ENCODE assay signal across 23 cellular contexts in the genomic region with DNA sequence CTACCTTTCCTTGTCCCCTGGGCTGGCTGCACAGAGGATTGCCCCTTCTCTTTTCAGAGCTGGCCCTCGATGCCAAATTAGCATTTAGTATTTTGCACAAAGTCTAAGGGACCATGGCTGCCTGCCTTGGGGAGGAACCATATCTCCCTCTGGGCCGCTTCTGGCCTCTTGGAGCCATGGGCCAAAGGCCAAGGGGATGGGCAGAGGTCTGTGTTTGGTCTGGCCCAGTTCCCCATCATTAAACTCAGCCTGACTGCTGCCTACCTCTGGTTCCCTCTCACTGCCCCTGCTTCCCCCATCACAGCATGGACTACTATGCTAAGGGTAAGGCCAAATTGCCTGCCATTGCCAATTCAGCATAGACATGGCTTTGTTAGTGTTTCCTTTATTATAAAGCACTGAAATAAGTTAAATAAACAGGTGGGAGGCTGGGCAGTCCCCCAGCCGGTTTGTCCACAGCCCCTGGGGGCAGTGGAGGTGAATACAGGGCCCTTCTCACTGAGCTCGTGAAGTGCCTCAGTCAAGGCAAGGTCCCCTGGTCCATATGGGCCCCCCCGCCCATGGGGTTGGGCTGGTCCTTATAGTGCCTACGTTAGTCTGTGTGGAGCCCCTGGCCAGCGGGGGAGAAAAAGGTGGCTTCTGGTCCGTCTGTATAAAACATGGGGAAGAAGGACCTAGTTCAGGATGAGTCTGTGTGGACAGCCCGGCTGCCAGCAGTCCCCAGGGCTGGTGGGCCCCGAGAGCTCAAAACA. TPM values are rescaled to one million over a fixed set of nuclear protein-coding genes. Genes with fewer than 3 reads are reported as not detected.
DNase-seq lines count a peak whose midpoint lies in the region; ATAC-seq, FAIRE-seq and TF ChIP-seq lines count a peak whose summit lies in the region.
"Had no signal": no experiment of that assay in that cellular context is flagged by ENCODE, and none has a peak within 500 bp of the region (broad histone marks: within the 10 kb centered on the region; RNA-seq: fewer than 3 reads in every experiment).

No MANE protein-coding gene starts in this region.

- no peak for ATAC-seq in A549
- no peak for ATAC-seq in DND-41 (ENCODE audit: insufficient read depth, low read depth)
- no peak for ATAC-seq in WTC11
- ATAC-seq in HG03039 (IDR thresholded peaks at IDR 0.05; ENCODE audit: unreplicated experiment), result no peak
- ATAC-seq in GM19452 (IDR thresholded peaks at IDR 0.05; ENCODE audit: unreplicated experiment), result no peak
- ATAC-seq: pancreas had no signal

- H3K27ac ChIP-seq in A549 (no peak overlapping the region), DND-41 (ENCODE audit: low read length) (no peak overlapping the region)
- H3K27ac ChIP-seq: pancreas, sigmoid colon, thoracic aorta had no signal

- no peak for FAIRE-seq in A549 (lab: Jason Lieb, UNC)
- FAIRE-seq: kidney, pancreas had no signal

- DNase-seq in A549 (ENCODE audit: low read depth in 1 of 2, low spot score in 1 of 2) (no peak), DND-41 (no peak), WTC11 (ENCODE audit: low spot score) (no peak), NCI-H1092 (lab: John Stamatoyannopoulos, UW) (no peak), DMS 273 (lab: John Stamatoyannopoulos, UW; ENCODE audit: unreplicated experiment) (no peak)
- DNase-seq: activated CD4-positive, alpha-beta T cell treated with anti-CD3 and anti-CD28 coated beads, Interleukin-2, amount 50 U/mL, for 1 hour; activated effector memory CD4-positive, alpha-beta T cell treated with anti-CD3 and anti-CD28 coated beads, Interleukin-2, amount 50 U/mL, for 16 hours; central memory CD4-positive, alpha-beta T cell; DMS79 treated with DMSO at 0.1 percent for 48 hours; dorsolateral prefrontal cortex; foreskin melanocyte; HCEC 1CT; KBM-7; NCI-H1694 treated with DMSO at 0.1 percent for 48 hours; Right ventricle myocardium superior; sigmoid colon; stimulated activated naive CD4-positive, alpha-beta T cell had no signal

- H3K4me3 Mint-ChIP-seq in WTC11, result no peak overlapping the region
- H3K4me3 Mint-ChIP-seq in nephron, result peak overlapping the region; percentile 41 to 68 (median 59)

- H3K27me3 ChIP-seq in DND-41 (ENCODE audit: insufficient read depth, low read length, poor library complexity), result no peaks in the 10 kb centered on the region
- H3K27me3 ChIP-seq: dorsolateral prefrontal cortex, pancreas, sigmoid colon had no signal

- H3K27me3 Mint-ChIP-seq in WTC11 (ENCODE audit: low read depth) (no peaks in the 10 kb centered on the region; the same call in 1 of the 2 replicates), nephron (ENCODE audit: low read depth) (no peaks in the 10 kb centered on the region)

- no peak for TF ChIP-seq RAD21 in A549 (conservative IDR thresholded peaks at IDR 0.05 in 1 of 2, IDR thresholded peaks at IDR 0.05 in 1 of 2)

- TF ChIP-seq EP300 in A549 (IDR thresholded peaks at IDR 0.05), result no peak

- CTCF ChIA-PET in A549 (lab: Yijun Ruan, JAX) (interaction anchor here (0.6 to 6.9 kb wide), 9 partner anchors 7 to 306 kb away, joined by 3 to 50 read pairs (median 4); a partner anchor contains a TSS), WTC11 (lab: Charles Lee) (no interaction called here)

- peaks cover 25% of the 10 kb centered on the region for H3K4me1 Mint-ChIP-seq in WTC11
- H3K4me1 Mint-ChIP-seq in nephron, result peaks cover 33% of the 10 kb centered on the region

- H3K9me3 Mint-ChIP-seq in WTC11 (no peaks in the 10 kb centered on the region), nephron (no peaks in the 10 kb centered on the region)

- peaks cover 50% of the 10 kb centered on the region for H3K79me2 ChIP-seq in DND-41 (ENCODE audit: insufficient read depth, low read length)

- POLR2A ChIA-PET in A549 (lab: Yijun Ruan, JAX) (no interaction called here), WTC11 (lab: Charles Lee) (interaction anchor here (0.7 kb wide), 1 partner anchor 55 kb away, joined by 3 read pairs; a partner anchor contains a TSS)

- H3K27ac Mint-ChIP-seq in WTC11 (0 out of 2 replicates have a peak overlapping the region, but pooled peaks have one; percentile 49), nephron (peak overlapping the region in 2 of 3 experiments; percentile 26 to 66)

- H3K4me2 ChIP-seq in A549 (no peak overlapping the region), DND-41 (ENCODE audit: insufficient read depth, low read length) (peak overlapping the region; percentile 69; the same call in 1 of the 2 replicates)

- H3K9me3 ChIP-seq in A549, result no peaks in the 10 kb centered on the region
- H3K9me3 ChIP-seq in DND-41 (ENCODE audit: insufficient read depth, low read length, severe bottlenecking), result no peaks in the 10 kb centered on the region
- H3K9me3 ChIP-seq: pancreas, sigmoid colon, thoracic aorta had no signal

- peaks cover 79% of the 10 kb centered on the region for H3K36me3 ChIP-seq in DND-41 (ENCODE audit: insufficient read depth, low read length)

- no peak; the same call in none of the 2 replicates for TF ChIP-seq POLR2A in A549 (IDR thresholded peaks at IDR 0.05; ENCODE audit: low read length)

- 80% methylated on average over 10 of the region's 10 CpGs for WGBS in A549 (ENCODE audit: missing lambda C conversion rate)

- no peak overlapping the region for H3K9ac ChIP-seq in DND-41 (ENCODE audit: low read depth, low read length)

- H3K4me1 ChIP-seq in A549 (peaks cover 34% of the 10 kb centered on the region), DND-41 (ENCODE audit: insufficient read depth, low read length) (peaks cover 52% of the 10 kb centered on the region)

- H3K36me3 Mint-ChIP-seq in WTC11 (peaks cover 63% of the 10 kb centered on the region), nephron (ENCODE audit: low read depth) (peaks cover 60% of the 10 kb centered on the region)

- H3K4me3 ChIP-seq in A549, result no peak overlapping the region
- H3K4me3 ChIP-seq in DND-41 (ENCODE audit: low read depth in 1 of 2, low read length in 2 of 2), result no peak overlapping the region
- H3K4me3 ChIP-seq: dorsolateral prefrontal cortex, pancreas, sigmoid colon, thoracic aorta had no signal

- H4K20me1 ChIP-seq in DND-41 (ENCODE audit: insufficient read depth, low read length), result peaks cover 24% of the 10 kb centered on the region; the same call in 1 of the 2 replicates

- TF ChIP-seq CTCF in A549 (IDR thresholded peaks at IDR 0.05), result no peak
- no peak for TF ChIP-seq CTCF in DND-41 (IDR thresholded peaks at IDR 0.05; ENCODE audit: borderline replicate concordance, extremely low read depth, low read length, poor library complexity, severe bottlenecking)
- no peak for TF ChIP-seq CTCF in WTC11 (IDR thresholded peaks at IDR 0.05)
- TF ChIP-seq CTCF in nephron (IDR thresholded peaks at IDR 0.05; ENCODE audit: unreplicated experiment in 3 of 3), result no peak

- no peak overlapping the region for H2AFZ ChIP-seq in DND-41 (ENCODE audit: low read depth, low read length)

TF ChIP-seq in WTC11, 78 proteins besides CTCF, POLR2A, EP300 and RAD21 (continues in another document):
- TF ChIP-seq NR3C1 (CRISPR knock-in tag; conservative IDR thresholded peaks at IDR 0.05; ENCODE audit: low read depth) (no peak), NFYB (CRISPR knock-in tag; conservative IDR thresholded peaks at IDR 0.05; ENCODE audit: low read depth) (no peak), NFATC4 (CRISPR knock-in tag; IDR thresholded peaks at IDR 0.05) (no peak)

RNA-seq across cellular contexts. Expression of a gene that starts 3.5 kb away (rescaled TPM):
- polyA plus RNA-seq in A549 (2011; rRNA removed) (9.9 and 10.8 TPM in 2 replicates), A549 (2017; fragmentation: RNase III; extraction: RNeasy Plus Mini Kit Qiagen cat#74134 plus additional on column Dnase treatment) (13.1 to 22.7 TPM (median 22.1 TPM) in 3 replicates)
- polyA plus RNA-seq in A549 (2012; cell fraction: cytosol; rRNA removed), result 17.4 and 22.5 TPM in 2 replicates
- 45.0 and 49.8 TPM in 2 replicates for polyA plus RNA-seq in A549 (2012; cell fraction: nucleus; rRNA removed)
- polyA minus RNA-seq in A549 (2011; rRNA and poly(A)+ RNA removed), result 12.3 and 13.8 TPM in 2 replicates
- total RNA-seq in WTC11 (2021), result 23.6 to 27.4 TPM (median 24.5 TPM) in 3 replicates

RNA-seq across cellular contexts. Expression of a gene that starts 6.6 kb away (rescaled TPM):
- polyA plus RNA-seq in A549 (2011; rRNA removed) (141 and 158 TPM in 2 replicates), A549 (2017; fragmentation: RNase III; extraction: RNeasy Plus Mini Kit Qiagen cat#74134 plus additional on column Dnase treatment) (150 to 166 TPM (median 154 TPM) in 3 replicates)
- 137 and 149 TPM in 2 replicates for polyA plus RNA-seq in A549 (2012; cell fraction: cytosol; rRNA removed)
- 150 and 155 TPM in 2 replicates for polyA plus RNA-seq in A549 (2012; cell fraction: nucleus; rRNA removed)
- 117 and 132 TPM in 2 replicates for polyA minus RNA-seq in A549 (2011; rRNA and poly(A)+ RNA removed)
- 72.5 to 75.3 TPM (median 74.7 TPM) in 3 replicates for total RNA-seq in WTC11 (2021)

RNA-seq across cellular contexts. Expression of a gene that starts 6.9 kb away (rescaled TPM):
- polyA plus RNA-seq in A549 (2011; rRNA removed), result 62.8 and 90.3 TPM in 2 replicates
- polyA plus RNA-seq in A549 (2012; cell fraction: cytosol; rRNA removed), result 55.2 and 60.3 TPM in 2 replicates
- polyA plus RNA-seq in A549 (2012; cell fraction: nucleus; rRNA removed), result 84.3 and 131 TPM in 2 replicates
- 73.5 to 75.8 TPM (median 74.5 TPM) in 3 replicates for polyA plus RNA-seq in A549 (2017; fragmentation: RNase III; extraction: RNeasy Plus Mini Kit Qiagen cat#74134 plus additional on column Dnase treatment)
- polyA minus RNA-seq in A549 (2011; rRNA and poly(A)+ RNA removed), result 72.8 and 84.0 TPM in 2 replicates
- 46.6 to 53.6 TPM (median 49.1 TPM) in 3 replicates for total RNA-seq in WTC11 (2021)

RNA-seq across cellular contexts. Expression of a gene that starts 20.5 kb away (rescaled TPM):
- 101 and 130 TPM in 2 replicates for polyA plus RNA-seq in A549 (2011; rRNA removed)
- polyA plus RNA-seq in A549 (2012; cell fraction: cytosol; rRNA removed), result 77.7 and 97.8 TPM in 2 replicates
- polyA plus RNA-seq in A549 (2012; cell fraction: nucleus; rRNA removed), result 154 and 161 TPM in 2 replicates
- 69.2 to 78.2 TPM (median 75.4 TPM) in 3 replicates for polyA plus RNA-seq in A549 (2017; fragmentation: RNase III; extraction: RNeasy Plus Mini Kit Qiagen cat#74134 plus additional on column Dnase treatment)
- polyA minus RNA-seq in A549 (2011; rRNA and poly(A)+ RNA removed), result 100 and 126 TPM in 2 replicates
- 103 to 123 TPM (median 107 TPM) in 3 replicates for total RNA-seq in WTC11 (2021)

RNA-seq across cellular contexts. Expression of a gene that starts 32.3 kb away (rescaled TPM):
- 123 and 129 TPM in 2 replicates for polyA plus RNA-seq in A549 (2011; rRNA removed)
- polyA plus RNA-seq in A549 (2012; cell fraction: cytosol; rRNA removed), result 113 and 119 TPM in 2 replicates
- 85.0 and 104 TPM in 2 replicates for polyA plus RNA-seq in A549 (2012; cell fraction: nucleus; rRNA removed)
- polyA plus RNA-seq in A549 (2017; fragmentation: RNase III; extraction: RNeasy Plus Mini Kit Qiagen cat#74134 plus additional on column Dnase treatment), result 222 to 230 TPM (median 230 TPM) in 3 replicates
- 108 and 111 TPM in 2 replicates for polyA minus RNA-seq in A549 (2011; rRNA and poly(A)+ RNA removed)
- 140 to 193 TPM (median 147 TPM) in 3 replicates for total RNA-seq in WTC11 (2021)
